In genomic region chr7:129610709-129611245, GRCh38 we compare ENCODE assay signal across 1 cellular context.
TF ChIP-seq lines count a peak whose summit lies in the region.

No MANE protein-coding gene starts in this region.

TF ChIP-seq in H1, 55 proteins besides CTCF, POLR2A, EP300 and RAD21:
- TF ChIP-seq SUZ12 (IDR thresholded peaks at IDR 0.05; ENCODE audit: low read length) = no peak
- no peak for TF ChIP-seq TAF7 (optimal IDR thresholded peaks at IDR 0.05; ENCODE audit: borderline replicate concordance, low read depth, low read length)
- TF ChIP-seq CHD2 (IDR thresholded peaks at IDR 0.05; ENCODE audit: low read length) = no peak
- no peak for TF ChIP-seq POLR2AphosphoS5 (IDR thresholded peaks at IDR 0.05; ENCODE audit: low read depth, low read length)
- peak; percentile 47 for TF ChIP-seq NANOG (IDR thresholded peaks at IDR 0.05; ENCODE audit: insufficient read depth, low read depth, low read length, poor library complexity, severe bottlenecking)
- TF ChIP-seq ATF2 (IDR thresholded peaks at IDR 0.05; ENCODE audit: low read length) = 0 out of 2 replicates have a peak, but pooled peaks have one; percentile 45
TF ChIP-seq in H1: peak in this region for 2.
